8 cellular contexts compared by ENCODE assay signal in genomic region chr14:51283402-51283825, GRCh38. TPM values are rescaled to one million over a fixed set of nuclear protein-coding genes. Genes with fewer than 3 reads are reported as not detected.
A peak's percentile ranks its signal among the peaks of the same experiment; 100 is the strongest.
DNase-seq lines count a peak whose midpoint lies in the region; ATAC-seq and TF ChIP-seq lines count a peak whose summit lies in the region.

No MANE protein-coding gene starts in this region.

- ATAC-seq in left ventricle myocardium superior: peak; percentile 90

- TF ChIP-seq EP300 in sigmoid colon (IDR thresholded peaks at IDR 0.05): no peak

- no peak overlapping the region for H3K27ac ChIP-seq in sigmoid colon

- POLR2A ChIA-PET in BJ (lab: Charles Lee): interaction anchor here (0.6 kb wide), 1 partner anchor 370 kb away, joined by 3 read pairs; no protein-coding TSS in a partner anchor

- 18 to 24% methylated on average over 3 of the region's 3 CpGs for WGBS in sigmoid colon, 2 donors

- DNase-seq in BJ (ENCODE audit: low read depth) (peak; percentile 77), HCEC 1CT (peak; percentile 88), NCI-H2196 treated with DMSO at 0.1 percent for 48 hours (lab: John Stamatoyannopoulos, UW; ENCODE audit: unreplicated experiment) (peak; percentile 45), amniotic epithelial cell (ENCODE audit: low read depth) (peak; percentile 87), left ventricle myocardium superior (no peak), sigmoid colon (no peak), mucosa of gallbladder (ENCODE audit: low spot score) (no peak)
- no peak for DNase-seq in activated T-cell treated with anti-CD3 and anti-CD28 coated beads, Interleukin-2, amount 50 U/mL, for 48 hours

- TF ChIP-seq POLR2A in sigmoid colon (IDR thresholded peaks at IDR 0.05): no peak

- H3K4me3 ChIP-seq in BJ (ENCODE audit: low read depth, low read length) (no peak overlapping the region), sigmoid colon (no peak overlapping the region)

- CTCF ChIA-PET in BJ (lab: Yijun Ruan, JAX): interaction anchor here (0.7 to 12.4 kb wide), 61 partner anchors 8 to 700 kb away, joined by 3 to 310 read pairs (median 4); partner anchors contain the start of gene FRMD6

- H3K4me1 ChIP-seq in sigmoid colon: peaks cover 0 to 11% (median 0%) of the 10 kb centered on the region in 4 donors

- TF ChIP-seq CTCF in BJ (IDR thresholded peaks at IDR 0.05; ENCODE audit: insufficient read depth, low read depth, low read length): peak; percentile 67
- TF ChIP-seq CTCF in sigmoid colon (IDR thresholded peaks at IDR 0.05): peak; percentile 79 to 84 (median 82)

- H3K36me3 ChIP-seq in BJ (ENCODE audit: control insufficient read depth, insufficient read depth, low read length): no peaks in the 10 kb centered on the region
- H3K36me3 ChIP-seq in sigmoid colon: no peaks in the 10 kb centered on the region

- H3K9me3 ChIP-seq in sigmoid colon: no peaks in the 10 kb centered on the region

- intact Hi-C loops in left ventricle myocardium superior (cut with micrococcal nuclease) (loop anchor here (2.0 to 5.0 kb wide), 2 partner anchors 369 to 495 kb away; partner anchors contain the start of gene FRMD6), sigmoid colon (cut with DNase I) (loop anchor here (2.0 to 5.0 kb wide), 4 partner anchors 263 to 704 kb away; partner anchors contain the start of gene RTRAF)

- H3K27me3 ChIP-seq in BJ (ENCODE audit: control insufficient read depth, insufficient read depth, low read length): no peaks in the 10 kb centered on the region
- H3K27me3 ChIP-seq in sigmoid colon: no peaks in the 10 kb centered on the region

RNA-seq across cellular contexts. Expression of gene TMX1, which starts 43.4 kb away (rescaled TPM):
- 10.4 and 17.9 TPM in 2 replicates for polyA plus RNA-seq in BJ (2011; rRNA removed)
- 8.2 and 10.2 TPM in 2 replicates for polyA minus RNA-seq in BJ (2011; rRNA and poly(A)+ RNA removed)
- total RNA-seq in left ventricle myocardium superior: 8.9 TPM
- 10 to 100 TPM; 21.2 to 38.3 (median 27.7) TPM for total RNA-seq in sigmoid colon
- polyA plus RNA-seq in sigmoid colon: 10 to 100 TPM in 1 of 3 donors, 1 to 10 TPM in 2; 5.4 to 18.2 (median 6.9) TPM
- 31.7 TPM for total RNA-seq in mucosa of gallbladder

Comparison
In these comparisons a context has a peak if more than half of its experiments do, and no peak if none do; other contexts are left out.
1. DNase-seq: peak in BJ (single experiment), HCEC 1CT (single experiment), NCI-H2196 treated with DMSO at 0.1 percent for 48 hours (single experiment) and amniotic epithelial cell (single experiment); none in left ventricle myocardium superior (single experiment), sigmoid colon (single experiment), activated T-cell treated with anti-CD3 and anti-CD28 coated beads, Interleukin-2, amount 50 U/mL, for 48 hours (0 of 2) and mucosa of gallbladder (single experiment).